In the genomic region with DNA sequence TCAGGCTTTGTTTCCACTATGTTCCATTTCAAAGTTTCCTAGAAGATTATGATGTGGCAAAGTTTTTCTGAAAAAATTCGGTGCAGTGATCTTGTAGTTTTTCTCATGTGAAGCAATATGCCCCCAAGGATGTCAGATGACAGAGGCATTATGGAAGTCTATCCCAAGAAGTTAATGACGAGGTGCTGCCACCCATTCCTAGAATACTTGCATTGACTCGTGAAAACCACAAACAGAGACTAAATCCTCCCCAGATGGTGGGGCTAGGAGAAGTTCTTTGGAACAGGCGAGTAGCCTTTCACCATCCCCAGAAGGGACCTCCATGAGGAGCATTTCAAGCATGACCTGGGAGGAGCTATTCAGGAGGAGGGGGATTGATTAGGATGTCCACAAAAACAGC, we compare ENCODE assay signal across 13 cellular contexts.
"Had no signal": no experiment of that assay in that cellular context is flagged by ENCODE, and none has a peak within 500 bp of the region (broad histone marks: within the 10 kb centered on the region; RNA-seq: fewer than 3 reads in every experiment).

No MANE protein-coding gene starts in this region.

- H3K4me3 ChIP-seq: esophagus muscularis mucosa, lower lobe of right lung, uterus had no signal

- H3K4me1 Mint-ChIP-seq: activated CD4-positive, alpha-beta memory T cell treated with anti-CD3 and anti-CD28 coated beads, Interleukin-2, amount 10 ng/mL, durations not matched to agents 7 days and 5 days; naive thymus-derived CD4-positive, alpha-beta T cell had no signal

- H3K4me1 ChIP-seq: uterus had no signal

- H3K4me3 Mint-ChIP-seq: activated CD4-positive, alpha-beta memory T cell treated with anti-CD3 and anti-CD28 coated beads, Interleukin-2, amount 10 ng/mL, durations not matched to agents 7 days and 5 days; activated naive CD8-positive, alpha-beta T cell; naive thymus-derived CD4-positive, alpha-beta T cell had no signal

- FAIRE-seq: endometrium, small intestine had no signal

- H3K36me3 ChIP-seq: esophagus muscularis mucosa, lower lobe of right lung, uterus had no signal

- DNase-seq: activated CD4-positive, alpha-beta memory T cell treated with anti-CD3 and anti-CD28 coated beads, Interleukin-2, amount 10 ng/mL, durations not matched to agents 7 days and 5 days; activated gamma-delta T cell; activated T-cell treated with anti-CD3 and anti-CD28 coated beads, Interleukin-2, amount 50 U/mL, for 48 hours; anterior cingulate cortex; glutamatergic neuron; lower lobe of right lung; naive thymus-derived CD4-positive, alpha-beta T cell; posterior cingulate gyrus; small intestine; uterus had no signal

- H3K27ac Mint-ChIP-seq: activated CD4-positive, alpha-beta memory T cell treated with anti-CD3 and anti-CD28 coated beads, Interleukin-2, amount 10 ng/mL, durations not matched to agents 7 days and 5 days; activated naive CD8-positive, alpha-beta T cell had no signal

- H3K27ac ChIP-seq: esophagus muscularis mucosa, lower lobe of right lung, uterus had no signal

- ATAC-seq: lower lobe of right lung; naive thymus-derived CD4-positive, alpha-beta T cell had no signal

- H3K27me3 ChIP-seq: esophagus muscularis mucosa, uterus had no signal

- H3K9me3 ChIP-seq: uterus had no signal
